Comparison of ENCODE assay signal across 3 cellular contexts in the genomic region with DNA sequence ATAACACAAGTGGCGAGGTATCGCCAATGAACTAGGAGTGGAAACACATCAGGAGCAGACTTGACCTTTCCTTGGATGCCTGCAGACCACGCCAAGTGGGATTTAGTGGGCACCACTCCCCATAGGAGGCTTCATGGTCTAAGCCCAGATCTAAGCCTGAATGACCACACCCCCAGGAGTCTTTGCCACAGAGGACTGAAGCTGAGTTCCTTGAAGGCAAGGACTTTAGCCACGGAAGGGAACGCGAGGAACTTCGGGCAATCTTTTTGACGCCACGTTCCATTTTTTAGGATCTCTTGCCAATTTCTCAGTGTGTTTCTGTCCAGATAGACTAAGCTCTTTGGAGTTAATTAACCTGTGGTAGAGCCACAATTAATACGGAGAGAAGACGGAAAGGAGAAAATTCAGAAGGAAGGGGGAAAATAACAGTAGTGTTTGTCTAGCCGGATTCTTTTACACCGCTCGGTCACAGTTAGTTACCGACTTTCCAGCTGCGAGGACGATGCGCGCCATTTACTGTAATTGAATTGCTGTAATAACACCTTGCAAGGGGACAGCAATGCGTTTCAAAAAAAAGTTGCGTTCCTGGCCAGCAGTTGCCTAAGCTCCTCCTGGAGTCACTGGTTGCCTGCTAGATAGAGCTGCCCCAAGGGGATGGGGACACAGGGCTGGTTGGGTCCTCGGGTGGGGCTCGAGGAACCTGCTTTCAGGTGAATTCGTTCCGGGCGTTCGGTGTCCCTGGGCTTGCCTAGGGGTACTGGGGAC.
TF ChIP-seq lines count a peak whose summit lies in the region.

No MANE protein-coding gene starts in this region.

TF ChIP-seq in liver, 16 proteins besides CTCF, POLR2A, EP300 and RAD21:
- TF ChIP-seq HNF4A (conservative IDR thresholded peaks at IDR 0.05) (no peak), FOXA1 (IDR thresholded peaks at IDR 0.05) (no peak), SP1 (IDR thresholded peaks at IDR 0.05) (no peak), FOXA2 (IDR thresholded peaks at IDR 0.05) (no peak), GABPA (IDR thresholded peaks at IDR 0.05 in 1 of 2, conservative IDR thresholded peaks at IDR 0.05 in 1 of 2) (no peak), RXRA (IDR thresholded peaks at IDR 0.05) (no peak)

TF ChIP-seq in HepG2, 621 proteins besides CTCF, POLR2A, EP300 and RAD21:
- TF ChIP-seq ZNF431 (CRISPR knock-in tag; IDR thresholded peaks at IDR 0.05; ENCODE audit: borderline replicate concordance, low read depth), result no peak
- TF ChIP-seq NR2F6 (IDR thresholded peaks at IDR 0.05), result no peak
- no peak for TF ChIP-seq NR2F6 (CRISPR knock-in tag; IDR thresholded peaks at IDR 0.05)
- TF ChIP-seq NR2C2 (CRISPR knock-in tag; IDR thresholded peaks at IDR 0.05; ENCODE audit: borderline replicate concordance), result no peak
- TF ChIP-seq, protein P1, sequence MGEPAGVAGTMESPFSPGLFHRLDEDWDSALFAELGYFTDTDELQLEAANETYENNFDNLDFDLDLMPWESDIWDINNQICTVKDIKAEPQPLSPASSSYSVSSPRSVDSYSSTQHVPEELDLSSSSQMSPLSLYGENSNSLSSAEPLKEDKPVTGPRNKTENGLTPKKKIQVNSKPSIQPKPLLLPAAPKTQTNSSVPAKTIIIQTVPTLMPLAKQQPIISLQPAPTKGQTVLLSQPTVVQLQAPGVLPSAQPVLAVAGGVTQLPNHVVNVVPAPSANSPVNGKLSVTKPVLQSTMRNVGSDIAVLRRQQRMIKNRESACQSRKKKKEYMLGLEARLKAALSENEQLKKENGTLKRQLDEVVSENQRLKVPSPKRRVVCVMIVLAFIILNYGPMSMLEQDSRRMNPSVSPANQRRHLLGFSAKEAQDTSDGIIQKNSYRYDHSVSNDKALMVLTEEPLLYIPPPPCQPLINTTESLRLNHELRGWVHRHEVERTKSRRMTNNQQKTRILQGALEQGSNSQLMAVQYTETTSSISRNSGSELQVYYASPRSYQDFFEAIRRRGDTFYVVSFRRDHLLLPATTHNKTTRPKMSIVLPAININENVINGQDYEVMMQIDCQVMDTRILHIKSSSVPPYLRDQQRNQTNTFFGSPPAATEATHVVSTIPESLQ (CRISPR knock-in tag; conservative IDR thresholded peaks at IDR 0.05), result no peak
- TF ChIP-seq FOXA3 (CRISPR knock-in tag; IDR thresholded peaks at IDR 0.05), result no peak
- TF ChIP-seq ZNF510 (CRISPR knock-in tag; IDR thresholded peaks at IDR 0.05; ENCODE audit: low read depth), result no peak
- no peak for TF ChIP-seq AGO1 (IDR thresholded peaks at IDR 0.05; ENCODE audit: low read depth, low read length, poor library complexity, severe bottlenecking)
- no peak for TF ChIP-seq HIVEP1 (CRISPR knock-in tag; IDR thresholded peaks at IDR 0.05)
- TF ChIP-seq MTF2 (CRISPR knock-in tag; IDR thresholded peaks at IDR 0.05; ENCODE audit: borderline replicate concordance), result no peak
- TF ChIP-seq MIER3 (CRISPR knock-in tag; IDR thresholded peaks at IDR 0.05; ENCODE audit: borderline replicate concordance), result no peak
- no peak for TF ChIP-seq NFE2L1 (CRISPR knock-in tag; IDR thresholded peaks at IDR 0.05; ENCODE audit: borderline replicate concordance)

TF ChIP-seq in endothelial cell of umbilical vein, 7 proteins besides CTCF, POLR2A, EP300 and RAD21:
- TF ChIP-seq FOS (IDR thresholded peaks at IDR 0.05; ENCODE audit: borderline replicate concordance, insufficient read depth, low read length) (no peak), MYC (IDR thresholded peaks at IDR 0.05; ENCODE audit: low read depth, low read length) (no peak), POLR2AphosphoS5 (IDR thresholded peaks at IDR 0.05; ENCODE audit: insufficient read depth, low read depth, low read length) (no peak), GATA2 (IDR thresholded peaks at IDR 0.05; ENCODE audit: insufficient read depth, insufficient read length, low read depth, low read length) (no peak), EZH2 (IDR thresholded peaks at IDR 0.05; ENCODE audit: borderline replicate concordance, low read depth, low read length, severe bottlenecking) (no peak), JUN (IDR thresholded peaks at IDR 0.05; ENCODE audit: borderline replicate concordance, insufficient read depth, insufficient read length, low read depth) (no peak)
- TF ChIP-seq, protein P2, sequence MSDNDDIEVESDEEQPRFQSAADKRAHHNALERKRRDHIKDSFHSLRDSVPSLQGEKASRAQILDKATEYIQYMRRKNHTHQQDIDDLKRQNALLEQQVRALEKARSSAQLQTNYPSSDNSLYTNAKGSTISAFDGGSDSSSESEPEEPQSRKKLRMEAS (IDR thresholded peaks at IDR 0.05; ENCODE audit: insufficient read depth, insufficient read length), result no peak
TF ChIP-seq in endothelial cell of umbilical vein: peak in this region for 0.
